In the genomic region with DNA sequence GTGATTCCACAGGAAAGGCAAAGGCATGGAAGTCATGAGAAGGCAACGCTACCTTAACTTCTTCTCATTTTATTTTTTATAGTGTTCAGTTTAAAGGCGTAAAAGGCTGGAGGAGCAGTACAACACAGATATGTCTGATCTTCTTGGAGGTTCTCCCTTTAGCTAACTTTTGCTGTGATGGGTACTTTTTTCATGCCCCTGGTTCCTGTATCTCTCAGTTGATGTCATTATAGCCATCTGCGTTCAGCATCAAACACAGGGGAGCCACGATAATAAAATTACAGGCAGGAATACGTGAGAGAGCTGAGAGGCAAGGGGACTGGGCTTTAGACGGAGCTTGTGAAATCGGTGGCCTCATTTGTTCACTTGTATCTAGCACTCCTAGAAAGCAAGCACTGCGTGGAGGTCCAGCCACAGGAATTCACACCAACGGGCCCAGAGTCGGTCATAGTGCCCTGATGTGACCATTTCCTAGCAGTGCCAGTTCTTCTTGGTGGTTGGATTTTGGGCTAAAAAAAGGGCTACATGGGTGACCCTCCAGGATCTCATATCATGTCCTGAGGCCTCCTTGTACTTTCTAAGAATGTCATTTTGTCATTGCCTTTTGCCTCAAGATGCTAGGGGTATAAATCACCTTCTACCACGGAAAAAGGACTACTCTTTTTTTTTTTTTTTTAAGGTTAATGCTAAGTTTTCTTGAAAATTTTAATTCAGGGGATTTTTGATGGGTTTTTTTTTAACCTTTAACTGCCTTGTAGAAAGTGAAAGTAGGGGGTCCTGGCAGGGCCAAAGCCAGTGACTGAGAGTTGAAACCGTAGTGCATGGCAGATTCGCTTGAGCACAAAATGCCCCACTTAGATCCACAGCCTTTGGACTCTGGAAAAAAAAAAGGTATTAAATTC, we compare ENCODE assay signal across 9 cellular contexts.
DNase-seq lines count a peak whose midpoint lies in the region; ATAC-seq and TF ChIP-seq lines count a peak whose summit lies in the region.
"Had no signal": no experiment of that assay in that cellular context is flagged by ENCODE, and none has a peak within 500 bp of the region (broad histone marks: within the 10 kb centered on the region; RNA-seq: fewer than 3 reads in every experiment).

No MANE protein-coding gene starts in this region.

- H3K36me3 ChIP-seq in osteoblast (ENCODE audit: insufficient read depth, low read length) = no peaks in the 10 kb centered on the region

- no peak overlapping the region for H3K27ac ChIP-seq in osteoblast (ENCODE audit: low read depth, low read length)

- H3K4me1 ChIP-seq in osteoblast (ENCODE audit: insufficient read depth, low read length) = no peaks in the 10 kb centered on the region

- H3K4me2 ChIP-seq in osteoblast (ENCODE audit: insufficient read depth, low read length) = no peak overlapping the region

- TF ChIP-seq POLR2A in erythroblast (IDR thresholded peaks at IDR 0.05; ENCODE audit: low read length) = no peak

- DNase-seq in islet precursor cell = peak; percentile 27
- no peak for DNase-seq in erythroblast (lab: John Stamatoyannopoulos, UW)
- no peak for DNase-seq in osteoblast (ENCODE audit: insufficient read length, low spot score, missing footprints)
- DNase-seq in DMS153 treated with DMSO at 0.1 percent for 48 hours (lab: John Stamatoyannopoulos, UW; ENCODE audit: unreplicated experiment) = no peak
- DNase-seq in NCI-H187 treated with DMSO at 0.1 percent for 48 hours (lab: John Stamatoyannopoulos, UW) = no peak
- DNase-seq: NCI-H526 treated with DMSO at 0.1 percent for 48 hours had no signal

- H3K79me2 ChIP-seq in osteoblast (ENCODE audit: insufficient read depth, low read length) = no peaks in the 10 kb centered on the region

- ATAC-seq in GM18498 (IDR thresholded peaks at IDR 0.05; ENCODE audit: unreplicated experiment) (peak; percentile 56), GM21390 (IDR thresholded peaks at IDR 0.05; ENCODE audit: unreplicated experiment) (peak; percentile 55), HG03520 (IDR thresholded peaks at IDR 0.05; ENCODE audit: unreplicated experiment) (peak; percentile 47)

- H4K20me1 ChIP-seq in osteoblast (ENCODE audit: insufficient read depth, low read length) = no peaks in the 10 kb centered on the region

- TF ChIP-seq CTCF in osteoblast (IDR thresholded peaks at IDR 0.05; ENCODE audit: extremely low read depth, low read depth, low read length) = no peak

- H3K9me3 ChIP-seq in osteoblast (ENCODE audit: low read depth, low read length) = no peaks in the 10 kb centered on the region

- H3K4me3 ChIP-seq in osteoblast (ENCODE audit: insufficient read depth, low read length) = no peak overlapping the region

- H2AFZ ChIP-seq in osteoblast (ENCODE audit: low read length) = no peak overlapping the region

- H3K27me3 ChIP-seq in osteoblast (ENCODE audit: insufficient read depth, low read length) = no peaks in the 10 kb centered on the region
